ENCODE assay signal across 29 cellular contexts in the genomic region with DNA sequence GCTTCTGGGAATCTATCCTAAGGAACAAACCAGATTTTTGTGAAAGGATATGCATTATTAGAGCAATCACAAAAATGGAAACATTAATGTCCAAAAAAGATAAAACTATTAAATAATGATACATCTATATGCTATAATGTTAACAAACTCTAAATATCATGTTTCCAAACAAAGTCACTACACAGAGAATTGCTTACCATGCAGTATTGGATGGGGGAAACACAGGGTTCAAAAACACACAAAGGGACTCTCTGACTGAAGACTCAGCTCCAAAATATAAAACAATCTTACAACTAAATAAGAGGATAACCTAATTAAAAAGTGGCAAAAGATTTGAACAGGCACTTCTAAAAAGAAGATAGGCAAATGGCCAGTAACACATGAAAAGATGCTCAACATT.
"Had no signal": no experiment of that assay in that cellular context is flagged by ENCODE, and none has a peak within 500 bp of the region (broad histone marks: within the 10 kb centered on the region; RNA-seq: fewer than 3 reads in every experiment).

No MANE protein-coding gene starts in this region.

- DNase-seq: hypothalamus; immature natural killer cell; kidney; left colon; left lung; lower lobe of right lung; mammary epithelial cell; mesenchymal stem cell; nucleus accumbens; pancreas; posterior cingulate gyrus; retina; right cardiac atrium; sigmoid colon; small intestine; spleen; stimulated activated CD4-positive, alpha-beta T cell treated with anti-CD3 and anti-CD28 coated beads, Interleukin-4, amount 100 ng/mL, for 24 hours; stimulated activated CD8-positive, alpha-beta memory T cell treated with anti-CD3 and anti-CD28 coated beads, Interleukin-4, amount 100 ng/mL, for 48 hours; stimulated activated naive CD4-positive, alpha-beta T cell treated with Interleukin-2 at 50 U/mL for 16 hours; stimulated activated naive CD8-positive, alpha-beta T cell treated with anti-CD3 and anti-CD28 coated beads, Interleukin-15, amount 100 ng/mL, for 72 hours; substantia nigra; uterus had no signal

- H3K4me1 ChIP-seq: left lung, lower lobe of right lung, pancreas, prostate gland, sigmoid colon, tibial nerve, uterus had no signal

- H3K27ac ChIP-seq: left lung, lower lobe of right lung, pancreas, prostate gland, sigmoid colon, spleen, tibial nerve, uterus had no signal

- H3K27me3 ChIP-seq: pancreas, sigmoid colon, uterus had no signal

- H3K9me3 Mint-ChIP-seq: neural crest cell; stimulated activated memory B cell treated with anti-CD40 and anti-IgM and Interleukin-4, amounts not matched to agents 10 μg/mL and 1 μg/mL and 100 μg/mL, for 72 hours had no signal

- H3K27me3 Mint-ChIP-seq: stimulated activated memory B cell treated with anti-CD40 and anti-IgM and Interleukin-4, amounts not matched to agents 10 μg/mL and 1 μg/mL and 100 μg/mL, for 72 hours had no signal

- H3K4me1 Mint-ChIP-seq: nephron, neural crest cell had no signal

- H3K27ac Mint-ChIP-seq: nephron; stimulated activated memory B cell treated with anti-CD40 and anti-IgM and Interleukin-4, amounts not matched to agents 10 μg/mL and 1 μg/mL and 100 μg/mL, for 72 hours; stimulated activated naive CD8-positive, alpha-beta T cell treated with anti-CD3 and anti-CD28 coated beads, Interleukin-15, amount 100 ng/mL, for 72 hours; type B pancreatic cell had no signal

- H3K36me3 Mint-ChIP-seq: stimulated activated memory B cell treated with anti-CD40 and anti-IgM and Interleukin-4, amounts not matched to agents 10 μg/mL and 1 μg/mL and 100 μg/mL, for 72 hours; type B pancreatic cell had no signal

- H3K36me3 ChIP-seq: left lung, lower lobe of right lung, pancreas, prostate gland, sigmoid colon, spleen, tibial nerve, uterus had no signal

- H3K4me3 ChIP-seq: left lung, lower lobe of right lung, pancreas, prostate gland, sigmoid colon, tibial nerve, uterus had no signal

- H3K9me3 ChIP-seq: left lung, lower lobe of right lung, pancreas, prostate gland, sigmoid colon, tibial nerve, uterus had no signal

- FAIRE-seq: islet of Langerhans, kidney, pancreas, small intestine had no signal

- ATAC-seq: left colon; left lung; lower lobe of right lung; pancreas; right cardiac atrium; stimulated activated memory B cell treated with anti-CD40 and anti-IgM and Interleukin-4, amounts not matched to agents 10 μg/mL and 1 μg/mL and 100 μg/mL, for 72 hours; stimulated activated naive CD8-positive, alpha-beta T cell treated with anti-CD3 and anti-CD28 coated beads, Interleukin-15, amount 100 ng/mL, for 72 hours had no signal

- H3K4me3 Mint-ChIP-seq: nephron, neural crest cell, type B pancreatic cell had no signal
